In the genomic region with DNA sequence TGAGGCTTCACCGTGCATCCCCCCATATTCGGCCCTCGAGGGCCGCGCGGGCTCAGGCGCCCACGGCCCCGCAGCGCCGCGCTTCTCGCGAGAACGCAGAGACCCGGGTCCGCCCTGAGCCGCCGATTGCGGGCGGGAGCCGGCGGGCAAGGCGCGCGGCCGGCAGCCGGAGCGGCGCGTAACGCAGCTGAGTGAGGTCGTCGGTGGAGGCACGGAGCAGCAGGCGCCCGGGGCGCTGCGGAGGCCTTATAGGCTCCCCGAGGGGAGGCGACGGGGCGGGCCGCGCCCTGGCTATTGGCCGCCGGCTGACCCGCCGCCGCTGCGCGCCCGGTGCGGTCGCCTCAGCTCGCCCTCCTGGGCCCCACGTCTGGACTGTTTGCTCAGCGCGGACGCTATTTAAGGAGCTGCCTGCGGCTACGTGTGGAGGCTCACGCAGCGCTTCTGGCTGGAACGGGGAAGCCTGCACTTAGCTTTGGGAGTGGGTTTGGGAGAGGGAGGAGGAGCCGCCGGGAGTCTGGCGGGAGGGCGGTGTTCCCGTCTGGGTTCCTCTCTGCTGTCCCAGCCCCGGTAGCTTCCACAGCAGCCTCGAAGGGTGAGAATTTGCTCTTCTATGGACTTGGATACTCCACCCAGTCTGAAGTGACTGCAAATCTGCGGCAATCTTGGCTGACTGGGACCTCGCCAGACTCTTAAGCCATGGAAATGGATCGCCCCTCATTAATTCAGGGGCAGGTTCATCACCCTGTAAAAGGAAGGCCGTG, we compare ENCODE assay signal across 8 cellular contexts. TPM values are rescaled to one million over a fixed set of nuclear protein-coding genes. Genes with fewer than 3 reads are reported as not detected.
DNase-seq lines count a peak whose midpoint lies in the region; ATAC-seq lines count a peak whose summit lies in the region.

A gene (minus strand): TSS at position 221 of the 761 bp plus-strand sequence. CDS start 195 bp downstream, at position 26.

- ATAC-seq in GM21367 (IDR thresholded peaks at IDR 0.05; ENCODE audit: unreplicated experiment) (peak; percentile 56), T-cell (replicated peaks in 1 of 4) (peak in 3 of 4 experiments; percentile 16 to 27 (median 20))

- CTCF ChIA-PET in T-cell (lab: Charles Lee): no interaction called here

- intact Hi-C loops in dendritic cell treated with granulocyte-macrophage colony-stimulating factor and Interleukin-4, amounts not matched to agents 40 ng/mL and 50 ng/mL, for 4 days (cut with micrococcal nuclease): no loop called here

- peak within 1 kb of the TSS; percentile 25 to 59 (median 46) for H3K4me3 Mint-ChIP-seq in T-cell
- peak within 1 kb of the TSS; percentile 81 for H3K4me3 Mint-ChIP-seq in dendritic cell treated with granulocyte-macrophage colony-stimulating factor and Interleukin-4, amounts not matched to agents 40 ng/mL and 50 ng/mL, for 4 days

- peaks cover 43 to 48% of the 10 kb centered on the region in 2 donors for H3K27me3 Mint-ChIP-seq in T-cell
- peaks cover 50% of the 10 kb centered on the region for H3K27me3 Mint-ChIP-seq in dendritic cell treated with granulocyte-macrophage colony-stimulating factor and Interleukin-4, amounts not matched to agents 40 ng/mL and 50 ng/mL, for 4 days

- H3K27me3 ChIP-seq in layer of hippocampus (ENCODE audit: control insufficient read depth, insufficient read depth, low read length): no peaks in the 10 kb centered on the region

- peaks cover 8 to 19% (median 11%) of the 10 kb centered on the region in 3 donors for H3K4me1 Mint-ChIP-seq in T-cell
- peaks cover 7% of the 10 kb centered on the region for H3K4me1 Mint-ChIP-seq in dendritic cell treated with granulocyte-macrophage colony-stimulating factor and Interleukin-4, amounts not matched to agents 40 ng/mL and 50 ng/mL, for 4 days (ENCODE audit: low read depth)

- POLR2A ChIA-PET in T-cell (lab: Charles Lee): no interaction called here

- peak within 1 kb of the TSS in 1 of 2 donors; percentile 32 for H3K27ac Mint-ChIP-seq in T-cell
- H3K27ac Mint-ChIP-seq in dendritic cell treated with granulocyte-macrophage colony-stimulating factor and Interleukin-4, amounts not matched to agents 40 ng/mL and 50 ng/mL, for 4 days: no peak within 1 kb of the TSS

- peak; percentile 26 for DNase-seq in DMS79 treated with DMSO at 0.1 percent for 48 hours (lab: John Stamatoyannopoulos, UW)
- DNase-seq in HuH-7 (ENCODE audit: low spot score): peak; percentile 75
- no peak for DNase-seq in T-cell
- DNase-seq in stimulated activated CD4-positive, alpha-beta T cell treated with anti-CD3 and anti-CD28 coated beads, Interleukin-1b, Interleukin-23, amount 100 ng/mL, for 48 hours: peak; percentile 27
- DNase-seq in cerebellar nuclear complex (lab: John Stamatoyannopoulos, UW): no peak

- H3K27ac ChIP-seq in layer of hippocampus (ENCODE audit: low read depth, low read length): peak within 1 kb of the TSS; percentile 84

- H3K36me3 Mint-ChIP-seq in T-cell: no peaks in the 10 kb centered on the region
- no peaks in the 10 kb centered on the region for H3K36me3 Mint-ChIP-seq in dendritic cell treated with granulocyte-macrophage colony-stimulating factor and Interleukin-4, amounts not matched to agents 40 ng/mL and 50 ng/mL, for 4 days (ENCODE audit: low read depth)

- no peaks in the 10 kb centered on the region for H3K9me3 Mint-ChIP-seq in T-cell
- no peaks in the 10 kb centered on the region for H3K9me3 Mint-ChIP-seq in dendritic cell treated with granulocyte-macrophage colony-stimulating factor and Interleukin-4, amounts not matched to agents 40 ng/mL and 50 ng/mL, for 4 days

RNA-seq across cellular contexts. Expression of the gene that starts here (rescaled TPM):
- under 1 TPM in 4 of 5 donors, not detected in 1; 0.28 to 0.63 (median 0.46) TPM for total RNA-seq in T-cell

Comparison
In these comparisons a context has a peak if more than half of its experiments do, and no peak if none do; other contexts are left out.
1. Peak in ATAC-seq in T-cell; RNA of the gene not detected or under 1 TPM.
2. DNase-seq: peak in DMS79 treated with DMSO at 0.1 percent for 48 hours (single experiment), HuH-7 (single experiment) and stimulated activated CD4-positive, alpha-beta T cell treated with anti-CD3 and anti-CD28 coated beads, Interleukin-1b, Interleukin-23, amount 100 ng/mL, for 48 hours (single experiment); none in T-cell (0 of 34) and cerebellar nuclear complex (0 of 2).